Comparison of ENCODE assay signal across 1 cellular context in the genomic region with DNA sequence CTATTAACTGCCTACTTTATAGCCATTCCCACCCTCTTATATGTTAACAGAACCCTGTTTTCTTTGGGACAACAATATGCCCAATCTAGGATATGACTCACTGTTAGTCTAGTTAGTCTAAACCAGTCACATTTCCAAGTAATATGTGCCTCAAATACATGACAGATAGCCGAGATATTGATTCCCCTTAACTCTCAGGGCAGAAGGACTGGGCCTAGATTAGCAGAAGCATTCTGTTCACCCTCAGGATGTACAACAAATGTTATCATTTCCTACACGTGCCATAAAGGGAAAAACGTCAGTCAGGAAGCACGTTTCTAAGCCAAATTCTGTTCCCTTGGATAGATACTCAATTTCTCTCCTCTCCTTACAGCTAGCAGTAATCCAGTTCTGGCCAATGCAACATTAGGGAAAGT.
TF ChIP-seq lines count a peak whose summit lies in the region.

No MANE protein-coding gene starts in this region.

TF ChIP-seq in K562, 482 proteins besides CTCF, POLR2A, EP300 and RAD21 (continued from another document and continues in another):
- TF ChIP-seq, protein P1, sequence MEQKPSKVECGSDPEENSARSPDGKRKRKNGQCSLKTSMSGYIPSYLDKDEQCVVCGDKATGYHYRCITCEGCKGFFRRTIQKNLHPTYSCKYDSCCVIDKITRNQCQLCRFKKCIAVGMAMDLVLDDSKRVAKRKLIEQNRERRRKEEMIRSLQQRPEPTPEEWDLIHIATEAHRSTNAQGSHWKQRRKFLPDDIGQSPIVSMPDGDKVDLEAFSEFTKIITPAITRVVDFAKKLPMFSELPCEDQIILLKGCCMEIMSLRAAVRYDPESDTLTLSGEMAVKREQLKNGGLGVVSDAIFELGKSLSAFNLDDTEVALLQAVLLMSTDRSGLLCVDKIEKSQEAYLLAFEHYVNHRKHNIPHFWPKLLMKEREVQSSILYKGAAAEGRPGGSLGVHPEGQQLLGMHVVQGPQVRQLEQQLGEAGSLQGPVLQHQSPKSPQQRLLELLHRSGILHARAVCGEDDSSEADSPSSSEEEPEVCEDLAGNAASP (IDR thresholded peaks at IDR 0.05) = no peak
- TF ChIP-seq, protein P2, sequence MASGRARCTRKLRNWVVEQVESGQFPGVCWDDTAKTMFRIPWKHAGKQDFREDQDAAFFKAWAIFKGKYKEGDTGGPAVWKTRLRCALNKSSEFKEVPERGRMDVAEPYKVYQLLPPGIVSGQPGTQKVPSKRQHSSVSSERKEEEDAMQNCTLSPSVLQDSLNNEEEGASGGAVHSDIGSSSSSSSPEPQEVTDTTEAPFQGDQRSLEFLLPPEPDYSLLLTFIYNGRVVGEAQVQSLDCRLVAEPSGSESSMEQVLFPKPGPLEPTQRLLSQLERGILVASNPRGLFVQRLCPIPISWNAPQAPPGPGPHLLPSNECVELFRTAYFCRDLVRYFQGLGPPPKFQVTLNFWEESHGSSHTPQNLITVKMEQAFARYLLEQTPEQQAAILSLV (tag; IDR thresholded peaks at IDR 0.05) = no peak
- TF ChIP-seq SNIP1 (IDR thresholded peaks at IDR 0.05; ENCODE audit: low read depth) (no peak), ZBTB7A (IDR thresholded peaks at IDR 0.05; ENCODE audit: borderline replicate concordance, control insufficient read depth, low read depth, low read length) (no peak), RBBP5 (IDR thresholded peaks at IDR 0.05; ENCODE audit: borderline replicate concordance, insufficient read depth, low read length, poor library complexity, severe bottlenecking) (no peak), HMGN3 (IDR thresholded peaks at IDR 0.05; ENCODE audit: borderline replicate concordance, extremely low read depth, insufficient read length, low read depth, low read length) (no peak), NFYB (IDR thresholded peaks at IDR 0.05; ENCODE audit: extremely low read depth, insufficient read length) (no peak), ZNF431 (CRISPR knock-in tag; IDR thresholded peaks at IDR 0.05) (no peak), ZNF778 (CRISPR knock-in tag; IDR thresholded peaks at IDR 0.05) (no peak), ZFP36 (IDR thresholded peaks at IDR 0.05; ENCODE audit: low read depth, low read length, partially characterized antibody) (no peak), MAZ (CRISPR knock-in tag; conservative IDR thresholded peaks at IDR 0.05 in 1 of 2, IDR thresholded peaks at IDR 0.05 in 1 of 2) (no peak), BHLHE40 (IDR thresholded peaks at IDR 0.05; ENCODE audit: low read length) (peak; percentile 91), ZNF212 (CRISPR knock-in tag; IDR thresholded peaks at IDR 0.05) (no peak), FOSL1 (tag; conservative IDR thresholded peaks at IDR 0.05) (peak; percentile 40; the same call in 1 of the 2 replicates), HDAC3 (IDR thresholded peaks at IDR 0.05; ENCODE audit: borderline replicate concordance, partially characterized antibody) (peak; percentile 47), RBM22 (IDR thresholded peaks at IDR 0.05; ENCODE audit: low read depth, low read length, poor library complexity, severe bottlenecking) (no peak), GABPB1 (CRISPR knock-in tag; IDR thresholded peaks at IDR 0.05) (no peak), ZNF121 (CRISPR knock-in tag; conservative IDR thresholded peaks at IDR 0.05) (no peak), PRPF4 (IDR thresholded peaks at IDR 0.05; ENCODE audit: insufficient read depth, low read depth, low read length, poor library complexity, severe bottlenecking) (no peak), NR2C1 (IDR thresholded peaks at IDR 0.05) (no peak), NR2C1 (tag; IDR thresholded peaks at IDR 0.05) (no peak), MTF1 (CRISPR knock-in tag; IDR thresholded peaks at IDR 0.05; ENCODE audit: borderline replicate concordance) (no peak), RFX1 (IDR thresholded peaks at IDR 0.05) (no peak), NFXL1 (CRISPR knock-in tag; IDR thresholded peaks at IDR 0.05) (no peak), ZNF143 (CRISPR knock-in tag; IDR thresholded peaks at IDR 0.05) (no peak), BCOR (IDR thresholded peaks at IDR 0.05) (peak; percentile 9; the same call in 1 of the 2 replicates), TOE1 (IDR thresholded peaks at IDR 0.05; ENCODE audit: borderline replicate concordance) (no peak), TOE1 (CRISPR knock-in tag; IDR thresholded peaks at IDR 0.05; ENCODE audit: borderline replicate concordance, low read depth) (no peak), ZNF224 (CRISPR knock-in tag; IDR thresholded peaks at IDR 0.05) (no peak), GTF2A2 (tag; IDR thresholded peaks at IDR 0.05) (no peak), CBX5 (IDR thresholded peaks at IDR 0.05; ENCODE audit: borderline replicate concordance, low read depth) (no peak), SAFB2 (IDR thresholded peaks at IDR 0.05; ENCODE audit: borderline replicate concordance, low read depth, low read length, severe bottlenecking) (no peak), CBFA2T2 (conservative IDR thresholded peaks at IDR 0.05) (peak; percentile 92), SMARCB1 (IDR thresholded peaks at IDR 0.05; ENCODE audit: insufficient read length, low read depth) (no peak), PCBP1 (IDR thresholded peaks at IDR 0.05; ENCODE audit: low read depth, low read length, poor library complexity, severe bottlenecking) (no peak), MCM5 (IDR thresholded peaks at IDR 0.05; ENCODE audit: low read depth) (no peak)
- TF ChIP-seq, protein P3, sequence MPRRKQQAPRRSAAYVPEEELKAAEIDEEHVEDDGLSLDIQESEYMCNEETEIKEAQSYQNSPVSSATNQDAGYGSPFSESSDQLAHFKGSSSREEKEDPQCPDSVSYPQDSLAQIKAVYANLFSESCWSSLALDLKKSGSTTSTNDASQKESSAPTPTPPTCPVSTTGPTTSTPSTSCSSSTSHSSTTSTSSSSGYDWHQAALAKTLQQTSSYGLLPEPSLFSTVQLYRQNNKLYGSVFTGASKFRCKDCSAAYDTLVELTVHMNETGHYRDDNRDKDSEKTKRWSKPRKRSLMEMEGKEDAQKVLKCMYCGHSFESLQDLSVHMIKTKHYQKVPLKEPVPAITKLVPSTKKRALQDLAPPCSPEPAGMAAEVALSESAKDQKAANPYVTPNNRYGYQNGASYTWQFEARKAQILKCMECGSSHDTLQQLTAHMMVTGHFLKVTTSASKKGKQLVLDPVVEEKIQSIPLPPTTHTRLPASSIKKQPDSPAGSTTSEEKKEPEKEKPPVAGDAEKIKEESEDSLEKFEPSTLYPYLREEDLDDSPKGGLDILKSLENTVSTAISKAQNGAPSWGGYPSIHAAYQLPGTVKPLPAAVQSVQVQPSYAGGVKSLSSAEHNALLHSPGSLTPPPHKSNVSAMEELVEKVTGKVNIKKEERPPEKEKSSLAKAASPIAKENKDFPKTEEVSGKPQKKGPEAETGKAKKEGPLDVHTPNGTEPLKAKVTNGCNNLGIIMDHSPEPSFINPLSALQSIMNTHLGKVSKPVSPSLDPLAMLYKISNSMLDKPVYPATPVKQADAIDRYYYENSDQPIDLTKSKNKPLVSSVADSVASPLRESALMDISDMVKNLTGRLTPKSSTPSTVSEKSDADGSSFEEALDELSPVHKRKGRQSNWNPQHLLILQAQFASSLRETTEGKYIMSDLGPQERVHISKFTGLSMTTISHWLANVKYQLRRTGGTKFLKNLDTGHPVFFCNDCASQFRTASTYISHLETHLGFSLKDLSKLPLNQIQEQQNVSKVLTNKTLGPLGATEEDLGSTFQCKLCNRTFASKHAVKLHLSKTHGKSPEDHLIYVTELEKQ (CRISPR knock-in tag; IDR thresholded peaks at IDR 0.05) = no peak
- TF ChIP-seq, protein P4, sequence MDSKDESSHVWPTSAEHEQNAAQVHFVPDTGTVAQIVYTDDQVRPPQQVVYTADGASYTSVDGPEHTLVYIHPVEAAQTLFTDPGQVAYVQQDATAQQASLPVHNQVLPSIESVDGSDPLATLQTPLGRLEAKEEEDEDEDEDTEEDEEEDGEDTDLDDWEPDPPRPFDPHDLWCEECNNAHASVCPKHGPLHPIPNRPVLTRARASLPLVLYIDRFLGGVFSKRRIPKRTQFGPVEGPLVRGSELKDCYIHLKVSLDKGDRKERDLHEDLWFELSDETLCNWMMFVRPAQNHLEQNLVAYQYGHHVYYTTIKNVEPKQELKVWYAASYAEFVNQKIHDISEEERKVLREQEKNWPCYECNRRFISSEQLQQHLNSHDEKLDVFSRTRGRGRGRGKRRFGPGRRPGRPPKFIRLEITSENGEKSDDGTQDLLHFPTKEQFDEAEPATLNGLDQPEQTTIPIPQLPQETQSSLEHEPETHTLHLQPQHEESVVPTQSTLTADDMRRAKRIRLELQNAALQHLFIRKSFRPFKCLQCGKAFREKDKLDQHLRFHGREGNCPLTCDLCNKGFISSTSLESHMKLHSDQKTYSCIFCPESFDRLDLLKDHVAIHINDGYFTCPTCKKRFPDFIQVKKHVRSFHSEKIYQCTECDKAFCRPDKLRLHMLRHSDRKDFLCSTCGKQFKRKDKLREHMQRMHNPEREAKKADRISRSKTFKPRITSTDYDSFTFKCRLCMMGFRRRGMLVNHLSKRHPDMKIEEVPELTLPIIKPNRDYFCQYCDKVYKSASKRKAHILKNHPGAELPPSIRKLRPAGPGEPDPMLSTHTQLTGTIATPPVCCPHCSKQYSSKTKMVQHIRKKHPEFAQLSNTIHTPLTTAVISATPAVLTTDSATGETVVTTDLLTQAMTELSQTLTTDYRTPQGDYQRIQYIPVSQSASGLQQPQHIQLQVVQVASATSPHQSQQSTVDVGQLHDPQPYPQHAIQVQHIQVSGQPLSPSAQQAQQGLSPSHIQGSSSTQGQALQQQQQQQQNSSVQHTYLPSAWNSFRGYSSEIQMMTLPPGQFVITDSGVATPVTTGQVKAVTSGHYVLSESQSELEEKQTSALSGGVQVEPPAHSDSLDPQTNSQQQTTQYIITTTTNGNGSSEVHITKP (IDR thresholded peaks at IDR 0.05; ENCODE audit: partially characterized antibody) = no peak
- TF ChIP-seq, protein P5, sequence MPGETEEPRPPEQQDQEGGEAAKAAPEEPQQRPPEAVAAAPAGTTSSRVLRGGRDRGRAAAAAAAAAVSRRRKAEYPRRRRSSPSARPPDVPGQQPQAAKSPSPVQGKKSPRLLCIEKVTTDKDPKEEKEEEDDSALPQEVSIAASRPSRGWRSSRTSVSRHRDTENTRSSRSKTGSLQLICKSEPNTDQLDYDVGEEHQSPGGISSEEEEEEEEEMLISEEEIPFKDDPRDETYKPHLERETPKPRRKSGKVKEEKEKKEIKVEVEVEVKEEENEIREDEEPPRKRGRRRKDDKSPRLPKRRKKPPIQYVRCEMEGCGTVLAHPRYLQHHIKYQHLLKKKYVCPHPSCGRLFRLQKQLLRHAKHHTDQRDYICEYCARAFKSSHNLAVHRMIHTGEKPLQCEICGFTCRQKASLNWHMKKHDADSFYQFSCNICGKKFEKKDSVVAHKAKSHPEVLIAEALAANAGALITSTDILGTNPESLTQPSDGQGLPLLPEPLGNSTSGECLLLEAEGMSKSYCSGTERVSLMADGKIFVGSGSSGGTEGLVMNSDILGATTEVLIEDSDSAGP (CRISPR knock-in tag; IDR thresholded peaks at IDR 0.05) = no peak
- TF ChIP-seq, protein P6, sequence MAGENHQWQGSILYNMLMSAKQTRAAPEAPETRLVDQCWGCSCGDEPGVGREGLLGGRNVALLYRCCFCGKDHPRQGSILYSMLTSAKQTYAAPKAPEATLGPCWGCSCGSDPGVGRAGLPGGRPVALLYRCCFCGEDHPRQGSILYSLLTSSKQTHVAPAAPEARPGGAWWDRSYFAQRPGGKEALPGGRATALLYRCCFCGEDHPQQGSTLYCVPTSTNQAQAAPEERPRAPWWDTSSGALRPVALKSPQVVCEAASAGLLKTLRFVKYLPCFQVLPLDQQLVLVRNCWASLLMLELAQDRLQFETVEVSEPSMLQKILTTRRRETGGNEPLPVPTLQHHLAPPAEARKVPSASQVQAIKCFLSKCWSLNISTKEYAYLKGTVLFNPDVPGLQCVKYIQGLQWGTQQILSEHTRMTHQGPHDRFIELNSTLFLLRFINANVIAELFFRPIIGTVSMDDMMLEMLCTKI (IDR thresholded peaks at IDR 0.05; ENCODE audit: partially characterized antibody) = no peak
- TF ChIP-seq, protein P7, sequence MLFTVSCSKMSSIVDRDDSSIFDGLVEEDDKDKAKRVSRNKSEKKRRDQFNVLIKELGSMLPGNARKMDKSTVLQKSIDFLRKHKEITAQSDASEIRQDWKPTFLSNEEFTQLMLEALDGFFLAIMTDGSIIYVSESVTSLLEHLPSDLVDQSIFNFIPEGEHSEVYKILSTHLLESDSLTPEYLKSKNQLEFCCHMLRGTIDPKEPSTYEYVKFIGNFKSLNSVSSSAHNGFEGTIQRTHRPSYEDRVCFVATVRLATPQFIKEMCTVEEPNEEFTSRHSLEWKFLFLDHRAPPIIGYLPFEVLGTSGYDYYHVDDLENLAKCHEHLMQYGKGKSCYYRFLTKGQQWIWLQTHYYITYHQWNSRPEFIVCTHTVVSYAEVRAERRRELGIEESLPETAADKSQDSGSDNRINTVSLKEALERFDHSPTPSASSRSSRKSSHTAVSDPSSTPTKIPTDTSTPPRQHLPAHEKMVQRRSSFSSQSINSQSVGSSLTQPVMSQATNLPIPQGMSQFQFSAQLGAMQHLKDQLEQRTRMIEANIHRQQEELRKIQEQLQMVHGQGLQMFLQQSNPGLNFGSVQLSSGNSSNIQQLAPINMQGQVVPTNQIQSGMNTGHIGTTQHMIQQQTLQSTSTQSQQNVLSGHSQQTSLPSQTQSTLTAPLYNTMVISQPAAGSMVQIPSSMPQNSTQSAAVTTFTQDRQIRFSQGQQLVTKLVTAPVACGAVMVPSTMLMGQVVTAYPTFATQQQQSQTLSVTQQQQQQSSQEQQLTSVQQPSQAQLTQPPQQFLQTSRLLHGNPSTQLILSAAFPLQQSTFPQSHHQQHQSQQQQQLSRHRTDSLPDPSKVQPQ (CRISPR knock-in tag; IDR thresholded peaks at IDR 0.05; ENCODE audit: borderline replicate concordance) = no peak
- TF ChIP-seq, protein P8, sequence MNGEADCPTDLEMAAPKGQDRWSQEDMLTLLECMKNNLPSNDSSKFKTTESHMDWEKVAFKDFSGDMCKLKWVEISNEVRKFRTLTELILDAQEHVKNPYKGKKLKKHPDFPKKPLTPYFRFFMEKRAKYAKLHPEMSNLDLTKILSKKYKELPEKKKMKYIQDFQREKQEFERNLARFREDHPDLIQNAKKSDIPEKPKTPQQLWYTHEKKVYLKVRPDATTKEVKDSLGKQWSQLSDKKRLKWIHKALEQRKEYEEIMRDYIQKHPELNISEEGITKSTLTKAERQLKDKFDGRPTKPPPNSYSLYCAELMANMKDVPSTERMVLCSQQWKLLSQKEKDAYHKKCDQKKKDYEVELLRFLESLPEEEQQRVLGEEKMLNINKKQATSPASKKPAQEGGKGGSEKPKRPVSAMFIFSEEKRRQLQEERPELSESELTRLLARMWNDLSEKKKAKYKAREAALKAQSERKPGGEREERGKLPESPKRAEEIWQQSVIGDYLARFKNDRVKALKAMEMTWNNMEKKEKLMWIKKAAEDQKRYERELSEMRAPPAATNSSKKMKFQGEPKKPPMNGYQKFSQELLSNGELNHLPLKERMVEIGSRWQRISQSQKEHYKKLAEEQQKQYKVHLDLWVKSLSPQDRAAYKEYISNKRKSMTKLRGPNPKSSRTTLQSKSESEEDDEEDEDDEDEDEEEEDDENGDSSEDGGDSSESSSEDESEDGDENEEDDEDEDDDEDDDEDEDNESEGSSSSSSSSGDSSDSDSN (IDR thresholded peaks at IDR 0.05; ENCODE audit: borderline replicate concordance in 1 of 2, low read depth in 2 of 2, low read length in 2 of 2) = no peak
- TF ChIP-seq, protein P9, sequence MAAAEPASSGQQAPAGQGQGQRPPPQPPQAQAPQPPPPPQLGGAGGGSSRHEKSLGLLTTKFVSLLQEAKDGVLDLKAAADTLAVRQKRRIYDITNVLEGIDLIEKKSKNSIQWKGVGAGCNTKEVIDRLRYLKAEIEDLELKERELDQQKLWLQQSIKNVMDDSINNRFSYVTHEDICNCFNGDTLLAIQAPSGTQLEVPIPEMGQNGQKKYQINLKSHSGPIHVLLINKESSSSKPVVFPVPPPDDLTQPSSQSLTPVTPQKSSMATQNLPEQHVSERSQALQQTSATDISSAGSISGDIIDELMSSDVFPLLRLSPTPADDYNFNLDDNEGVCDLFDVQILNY (CRISPR knock-in tag; IDR thresholded peaks at IDR 0.05) = no peak
